18 cellular contexts compared by ENCODE assay signal in genomic region chr22:33240901-33241300, GRCh38.
DNase-seq lines count a peak whose midpoint lies in the region; ATAC-seq and TF ChIP-seq lines count a peak whose summit lies in the region.
"Had no signal": no experiment of that assay in that cellular context is flagged by ENCODE, and none has a peak within 500 bp of the region (broad histone marks: within the 10 kb centered on the region; RNA-seq: fewer than 3 reads in every experiment).

No MANE protein-coding gene starts in this region.

- no peak for ATAC-seq in left colon
- ATAC-seq in HG02973 (IDR thresholded peaks at IDR 0.05; ENCODE audit: unreplicated experiment), result no peak
- ATAC-seq: K562 had no signal

- TF ChIP-seq CTCF in esophagus muscularis mucosa (IDR thresholded peaks at IDR 0.05) (no peak), adrenal gland (IDR thresholded peaks at IDR 0.05) (no peak)

- 39% methylated on average over 2 of the region's 2 CpGs for WGBS in esophagus muscularis mucosa
- WGBS in adrenal gland, 4 donors, result 68 to 89% (median 81%) methylated on average over 2 of the region's 2 CpGs

- H3K36me3 ChIP-seq in esophagus muscularis mucosa, result no peaks in the 10 kb centered on the region
- H3K36me3 ChIP-seq in adrenal gland (replicated peaks in 1 of 2), result no peaks in the 10 kb centered on the region

- TF ChIP-seq POLR2A in esophagus muscularis mucosa (IDR thresholded peaks at IDR 0.05; ENCODE audit: low read depth) (no peak), adrenal gland (IDR thresholded peaks at IDR 0.05) (no peak)

- DNase-seq in NCI-H82 (lab: John Stamatoyannopoulos, UW) (peak; percentile 35), NCI-H82 treated with DMSO at 0.1 percent for 48 hours (lab: John Stamatoyannopoulos, UW; ENCODE audit: unreplicated experiment) (no peak), M059J (ENCODE audit: low read depth) (peak; percentile 7), esophagus muscularis mucosa (ENCODE audit: extremely low spot score) (peak; percentile 21), adrenal gland (no peak), left colon (no peak)
- DNase-seq in activated CD4-positive, alpha-beta T cell treated with anti-CD3 and anti-CD28 coated beads, Interleukin-2, amount 50 U/mL, for 1 hour, result no peak
- DNase-seq: CD8-positive, alpha-beta memory T cell; DND-41; H7; NCI-H1048; NCI-H2227 treated with DMSO at 0.1 percent for 48 hours; NCI-H526; SIG-M5 had no signal

- no peaks in the 10 kb centered on the region for H3K4me1 ChIP-seq in esophagus muscularis mucosa
- no peaks in the 10 kb centered on the region for H3K4me1 ChIP-seq in adrenal gland (replicated peaks in 1 of 2)

- H3K9me3 ChIP-seq in esophagus muscularis mucosa (peaks cover 0 to 29% (median 11%) of the 10 kb centered on the region in 4 donors), adrenal gland (replicated peaks in 1 of 3) (no peaks in the 10 kb centered on the region)

- TF ChIP-seq EP300 in esophagus muscularis mucosa (IDR thresholded peaks at IDR 0.05), result no peak

- no peak overlapping the region for H3K27ac ChIP-seq in esophagus muscularis mucosa (replicated peaks in 1 of 4)
- H3K27ac ChIP-seq in adrenal gland, result no peak overlapping the region
- H3K27ac ChIP-seq: 22Rv1; BLaER1 treated with 17β-estradiol and CSF1 and Interleukin-3, amounts not matched to agents 10 nM and 100 nM had no signal

- intact Hi-C loops in esophagus muscularis mucosa (cut with DNase I), result no loop called here
- intact Hi-C loops in adrenal gland (cut with DNase I), result no loop called here
- intact Hi-C loops in left colon (cut with DNase I, micrococcal nuclease), result no loop called here

- H3K27me3 ChIP-seq in esophagus muscularis mucosa, result no peaks in the 10 kb centered on the region
- H3K27me3 ChIP-seq in adrenal gland, result no peaks in the 10 kb centered on the region
- H3K27me3 ChIP-seq: BLaER1 treated with 17β-estradiol and CSF1 and Interleukin-3, amounts not matched to agents 10 nM and 100 nM had no signal

- H3K4me3 ChIP-seq in esophagus muscularis mucosa (no peak overlapping the region), adrenal gland (no peak overlapping the region)
- H3K4me3 ChIP-seq: BLaER1 treated with 17β-estradiol and CSF1 and Interleukin-3, amounts not matched to agents 10 nM and 100 nM; K562 had no signal

Comparison
In these comparisons a context has a peak if more than half of its experiments do, and no peak if none do; other contexts are left out.
1. DNase-seq: peak in NCI-H82 (single experiment), M059J (single experiment) and esophagus muscularis mucosa (single experiment); none in NCI-H82 treated with DMSO at 0.1 percent for 48 hours (single experiment), adrenal gland (0 of 7), left colon (0 of 2) and activated CD4-positive, alpha-beta T cell treated with anti-CD3 and anti-CD28 coated beads, Interleukin-2, amount 50 U/mL, for 1 hour (single experiment).